13 cellular contexts compared by ENCODE assay signal in genomic region chr9:77820293-77820954, GRCh38.
DNase-seq lines count a peak whose midpoint lies in the region; ATAC-seq and TF ChIP-seq lines count a peak whose summit lies in the region.
"Had no signal": no experiment of that assay in that cellular context is flagged by ENCODE, and none has a peak within 500 bp of the region (broad histone marks: within the 10 kb centered on the region; RNA-seq: fewer than 3 reads in every experiment).

No MANE protein-coding gene starts in this region.

- no peak overlapping the region for H3K4me3 ChIP-seq in esophagus muscularis mucosa
- H3K4me3 ChIP-seq: BLaER1 treated with 17β-estradiol and CSF1 and Interleukin-3, amounts not matched to agents 10 nM and 100 nM; HAP-1; lung; testis had no signal

- no peaks in the 10 kb centered on the region for H3K9me3 Mint-ChIP-seq in activated CD4-positive, alpha-beta memory T cell treated with anti-CD3 and anti-CD28 coated beads for 36 hours
- H3K9me3 Mint-ChIP-seq in activated CD4-positive, alpha-beta memory T cell treated with anti-CD3 and anti-CD28 coated beads, Interleukin-2, amount 10 ng/mL, durations not matched to agents 7 days and 5 days, result no peaks in the 10 kb centered on the region
- H3K9me3 Mint-ChIP-seq in stimulated activated naive CD8-positive, alpha-beta T cell treated with anti-CD3 and anti-CD28 coated beads, Interleukin-15, amount 100 ng/mL, for 72 hours, result no peaks in the 10 kb centered on the region
- H3K9me3 Mint-ChIP-seq: activated CD4-positive, alpha-beta T cell treated with anti-CD3 and anti-CD28 coated beads, Interleukin-2, amount 10 ng/mL, durations not matched to agents 7 days and 5 days had no signal

- H3K27me3 ChIP-seq in esophagus muscularis mucosa, result no peaks in the 10 kb centered on the region
- H3K27me3 ChIP-seq: BLaER1 treated with 17β-estradiol and CSF1 and Interleukin-3, amounts not matched to agents 10 nM and 100 nM; testis had no signal

- peaks cover 13 to 27% (median 20%) of the 10 kb centered on the region in 4 donors for H3K4me1 ChIP-seq in esophagus muscularis mucosa
- H3K4me1 ChIP-seq: HAP-1 had no signal

- CTCF ChIA-PET in activated CD4-positive, alpha-beta memory T cell treated with anti-CD3 and anti-CD28 coated beads for 36 hours (lab: Charles Lee), result interaction anchor here (0.5 to 0.7 kb wide), 2 partner anchors 251 to 472 kb away, joined by 3 to 4 read pairs; no protein-coding TSS in a partner anchor
- CTCF ChIA-PET in activated CD4-positive, alpha-beta memory T cell treated with anti-CD3 and anti-CD28 coated beads, Interleukin-2, amount 10 ng/mL, durations not matched to agents 7 days and 5 days (lab: Charles Lee), result interaction anchor here (0.7 kb wide), 1 partner anchor 380 kb away, joined by 3 read pairs; no protein-coding TSS in a partner anchor
- CTCF ChIA-PET in RWPE1 (lab: Yijun Ruan, JAX), result no interaction called here

- POLR2A ChIA-PET in activated CD4-positive, alpha-beta memory T cell treated with anti-CD3 and anti-CD28 coated beads for 36 hours (lab: Charles Lee), result no interaction called here
- POLR2A ChIA-PET in activated CD4-positive, alpha-beta memory T cell treated with anti-CD3 and anti-CD28 coated beads, Interleukin-2, amount 10 ng/mL, durations not matched to agents 7 days and 5 days (lab: Charles Lee), result interaction anchor here (1.7 kb wide), 1 partner anchor 12 kb away, joined by 9 read pairs; no protein-coding TSS in a partner anchor
- POLR2A ChIA-PET in RWPE1 (lab: Yijun Ruan, JAX; ENCODE audit: low non-redundant PET), result no interaction called here

- no peak for TF ChIP-seq EP300 in esophagus muscularis mucosa (IDR thresholded peaks at IDR 0.05)

- no peaks in the 10 kb centered on the region for H3K9me3 ChIP-seq in esophagus muscularis mucosa
- H3K9me3 ChIP-seq: BLaER1 treated with 17β-estradiol and CSF1 and Interleukin-3, amounts not matched to agents 10 nM and 100 nM; HAP-1; testis had no signal

- TF ChIP-seq CTCF in RWPE1 (conservative IDR thresholded peaks at IDR 0.05; ENCODE audit: low read depth), result no peak
- TF ChIP-seq CTCF in esophagus muscularis mucosa (IDR thresholded peaks at IDR 0.05), result no peak

- H3K27ac ChIP-seq in RWPE1, result no peak overlapping the region
- H3K27ac ChIP-seq in epithelial cell of prostate, result peak overlapping the region; percentile 41
- H3K27ac ChIP-seq in esophagus muscularis mucosa (replicated peaks in 1 of 4), result peak overlapping the region in 1 of 4 donors; percentile 24
- H3K27ac ChIP-seq: testis had no signal

- 65% methylated on average over 3 of the region's 3 CpGs for WGBS in esophagus muscularis mucosa

- H3K36me3 ChIP-seq in esophagus muscularis mucosa, result peaks cover 0 to 2% (median 0%) of the 10 kb centered on the region in 4 donors
- H3K36me3 ChIP-seq: HAP-1 had no signal

- intact Hi-C loops in activated CD4-positive, alpha-beta memory T cell treated with anti-CD3 and anti-CD28 coated beads for 36 hours (cut with micrococcal nuclease), result loop anchor here (1.0 to 5.0 kb wide), 2 partner anchors 13 to 312 kb away; no protein-coding TSS in a partner anchor
- intact Hi-C loops in esophagus muscularis mucosa (cut with DNase I), result no loop called here

- peak; percentile 45 for ATAC-seq in stimulated activated naive CD8-positive, alpha-beta T cell treated with anti-CD3 and anti-CD28 coated beads, Interleukin-15, amount 100 ng/mL, for 72 hours

- no peak for TF ChIP-seq POLR2A in esophagus muscularis mucosa (IDR thresholded peaks at IDR 0.05; ENCODE audit: low read depth)

- H3K4me1 Mint-ChIP-seq in activated CD4-positive, alpha-beta memory T cell treated with anti-CD3 and anti-CD28 coated beads for 36 hours (ENCODE audit: low read depth), result peaks cover 34% of the 10 kb centered on the region
- H3K4me1 Mint-ChIP-seq in activated CD4-positive, alpha-beta memory T cell treated with anti-CD3 and anti-CD28 coated beads, Interleukin-2, amount 10 ng/mL, durations not matched to agents 7 days and 5 days, result peaks cover 28% of the 10 kb centered on the region
- peaks cover 12% of the 10 kb centered on the region for H3K4me1 Mint-ChIP-seq in stimulated activated naive CD8-positive, alpha-beta T cell treated with anti-CD3 and anti-CD28 coated beads, Interleukin-15, amount 100 ng/mL, for 72 hours

- H3K4me3 Mint-ChIP-seq in activated CD4-positive, alpha-beta memory T cell treated with anti-CD3 and anti-CD28 coated beads for 36 hours, result no peak overlapping the region
- H3K4me3 Mint-ChIP-seq in activated CD4-positive, alpha-beta memory T cell treated with anti-CD3 and anti-CD28 coated beads, Interleukin-2, amount 10 ng/mL, durations not matched to agents 7 days and 5 days, result no peak overlapping the region
- no peak overlapping the region for H3K4me3 Mint-ChIP-seq in stimulated activated naive CD8-positive, alpha-beta T cell treated with anti-CD3 and anti-CD28 coated beads, Interleukin-15, amount 100 ng/mL, for 72 hours
- H3K4me3 Mint-ChIP-seq: activated CD4-positive, alpha-beta T cell treated with anti-CD3 and anti-CD28 coated beads, Interleukin-2, amount 10 ng/mL, durations not matched to agents 7 days and 5 days had no signal

- H3K27me3 Mint-ChIP-seq in activated CD4-positive, alpha-beta memory T cell treated with anti-CD3 and anti-CD28 coated beads for 36 hours, result no peaks in the 10 kb centered on the region
- no peaks in the 10 kb centered on the region for H3K27me3 Mint-ChIP-seq in activated CD4-positive, alpha-beta memory T cell treated with anti-CD3 and anti-CD28 coated beads, Interleukin-2, amount 10 ng/mL, durations not matched to agents 7 days and 5 days
- no peaks in the 10 kb centered on the region for H3K27me3 Mint-ChIP-seq in stimulated activated naive CD8-positive, alpha-beta T cell treated with anti-CD3 and anti-CD28 coated beads, Interleukin-15, amount 100 ng/mL, for 72 hours
- H3K27me3 Mint-ChIP-seq: activated CD4-positive, alpha-beta T cell treated with anti-CD3 and anti-CD28 coated beads, Interleukin-2, amount 10 ng/mL, durations not matched to agents 7 days and 5 days had no signal

- peak; percentile 32 for DNase-seq in activated CD4-positive, alpha-beta memory T cell treated with anti-CD3 and anti-CD28 coated beads for 36 hours
- DNase-seq in activated CD4-positive, alpha-beta memory T cell treated with anti-CD3 and anti-CD28 coated beads, Interleukin-2, amount 10 ng/mL, durations not matched to agents 7 days and 5 days, result no peak
- DNase-seq in RWPE1 (ENCODE audit: low spot score), result peak; percentile 58
- DNase-seq in epithelial cell of prostate (ENCODE audit: low read depth, low spot score), result peak; percentile 26
- no peak for DNase-seq in stimulated activated naive CD8-positive, alpha-beta T cell treated with anti-CD3 and anti-CD28 coated beads, Interleukin-15, amount 100 ng/mL, for 72 hours
- DNase-seq in esophagus muscularis mucosa (ENCODE audit: extremely low spot score), result no peak
- no peak for DNase-seq in SHP77 (lab: John Stamatoyannopoulos, UW)
- DNase-seq in NCI-H510A (lab: John Stamatoyannopoulos, UW), result no peak
- DNase-seq: activated CD4-positive, alpha-beta T cell treated with anti-CD3 and anti-CD28 coated beads, Interleukin-2, amount 10 ng/mL, durations not matched to agents 7 days and 5 days; testis had no signal

- peaks cover 5% of the 10 kb centered on the region for H3K36me3 Mint-ChIP-seq in activated CD4-positive, alpha-beta memory T cell treated with anti-CD3 and anti-CD28 coated beads for 36 hours
- peaks cover 3% of the 10 kb centered on the region for H3K36me3 Mint-ChIP-seq in activated CD4-positive, alpha-beta memory T cell treated with anti-CD3 and anti-CD28 coated beads, Interleukin-2, amount 10 ng/mL, durations not matched to agents 7 days and 5 days (ENCODE audit: low read depth)

- H3K27ac Mint-ChIP-seq in activated CD4-positive, alpha-beta memory T cell treated with anti-CD3 and anti-CD28 coated beads for 36 hours, result peak overlapping the region; percentile 62
- H3K27ac Mint-ChIP-seq in activated CD4-positive, alpha-beta memory T cell treated with anti-CD3 and anti-CD28 coated beads, Interleukin-2, amount 10 ng/mL, durations not matched to agents 7 days and 5 days, result no peak overlapping the region
- H3K27ac Mint-ChIP-seq in stimulated activated naive CD8-positive, alpha-beta T cell treated with anti-CD3 and anti-CD28 coated beads, Interleukin-15, amount 100 ng/mL, for 72 hours, result no peak overlapping the region
- H3K27ac Mint-ChIP-seq: activated CD4-positive, alpha-beta T cell treated with anti-CD3 and anti-CD28 coated beads, Interleukin-2, amount 10 ng/mL, durations not matched to agents 7 days and 5 days had no signal

Comparison
In these comparisons a context has a peak if more than half of its experiments do, and no peak if none do; other contexts are left out.
1. DNase-seq: peak in activated CD4-positive, alpha-beta memory T cell treated with anti-CD3 and anti-CD28 coated beads for 36 hours (single experiment), RWPE1 (single experiment) and epithelial cell of prostate (single experiment); none in activated CD4-positive, alpha-beta memory T cell treated with anti-CD3 and anti-CD28 coated beads, Interleukin-2, amount 10 ng/mL, durations not matched to agents 7 days and 5 days (single experiment), stimulated activated naive CD8-positive, alpha-beta T cell treated with anti-CD3 and anti-CD28 coated beads, Interleukin-15, amount 100 ng/mL, for 72 hours (0 of 2), esophagus muscularis mucosa (single experiment), SHP77 (0 of 2) and NCI-H510A (single experiment).